ENCODE assay signal across 9 cellular contexts in the genomic region with DNA sequence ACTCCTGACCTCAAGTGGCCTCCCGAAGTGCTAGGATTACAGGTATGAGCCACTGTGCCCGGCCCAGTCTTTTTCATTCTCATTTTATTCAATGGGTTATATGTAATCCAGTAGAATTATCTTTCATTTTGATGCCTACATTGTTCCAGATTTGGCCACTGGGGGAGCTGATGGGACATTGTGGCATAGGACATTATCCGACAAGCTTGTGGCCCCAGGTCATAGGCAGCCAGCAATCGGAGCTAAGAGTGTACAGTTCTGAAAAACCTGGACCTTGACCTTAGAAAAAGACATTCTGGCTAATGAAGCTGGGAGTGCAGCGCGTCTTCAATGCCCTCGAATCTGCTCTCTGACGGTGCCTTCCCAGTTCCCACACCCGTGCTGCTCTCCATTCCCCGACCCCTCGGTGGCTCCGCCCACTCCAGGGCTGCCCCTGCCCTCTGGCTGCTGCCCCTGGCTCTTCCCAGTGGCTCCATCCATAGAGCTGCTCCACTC.
DNase-seq lines count a peak whose midpoint lies in the region; ATAC-seq, FAIRE-seq and TF ChIP-seq lines count a peak whose summit lies in the region.
"Had no signal": no experiment of that assay in that cellular context is flagged by ENCODE, and none has a peak within 500 bp of the region (broad histone marks: within the 10 kb centered on the region; RNA-seq: fewer than 3 reads in every experiment).

No MANE protein-coding gene starts in this region.

- no peaks in the 10 kb centered on the region for H3K4me1 ChIP-seq in OCI-LY1 (ENCODE audit: insufficient read depth, low read length, severe bottlenecking)
- no peaks in the 10 kb centered on the region for H3K4me1 ChIP-seq in kidney (ENCODE audit: control insufficient read depth in 1 of 2, insufficient read depth in 1 of 2, low read depth in 1 of 2, low read length in 2 of 2)

- peaks cover 7% of the 10 kb centered on the region; the same call in 1 of the 2 replicates for H3K27me3 ChIP-seq in OCI-LY1 (ENCODE audit: insufficient read depth, low read length)

- H3K27ac ChIP-seq in OCI-LY1 (ENCODE audit: low read depth, low read length, poor library complexity, severe bottlenecking) = no peak overlapping the region
- H3K27ac ChIP-seq in kidney (ENCODE audit: low read depth in 2 of 2, low read length in 2 of 2) = no peak overlapping the region

- TF ChIP-seq CTCF in OCI-LY1 (IDR thresholded peaks at IDR 0.05; ENCODE audit: low read length) = peak; percentile 66
- peak; percentile 51 for TF ChIP-seq CTCF in astrocyte of the cerebellum (IDR thresholded peaks at IDR 0.05; ENCODE audit: low read depth, low read length, missing control alignments)
- peak; percentile 43 for TF ChIP-seq CTCF in kidney (IDR thresholded peaks at IDR 0.05; ENCODE audit: borderline replicate concordance, extremely low read depth, insufficient read depth)

- in situ Hi-C loops in astrocyte of the cerebellum (cut with HindIII; ENCODE audit: low sequenced_read_pairs) = no loop called here

- no peak overlapping the region for H2AFZ ChIP-seq in OCI-LY1 (ENCODE audit: low read length)

- no peaks in the 10 kb centered on the region for H4K20me1 ChIP-seq in OCI-LY1 (ENCODE audit: insufficient read depth, low read length)

- ATAC-seq in HG02884 (IDR thresholded peaks at IDR 0.05; ENCODE audit: unreplicated experiment) = peak; percentile 81
- ATAC-seq in stimulated activated naive CD8-positive, alpha-beta T cell treated with anti-CD3 and anti-CD28 coated beads, Interleukin-15, Interleukin-2, amounts not matched to agents 100 U/mL and 50 U/mL, for 24 hours = peak; percentile 67

- no peak overlapping the region for H3K4me2 ChIP-seq in OCI-LY1 (ENCODE audit: low read length)

- FAIRE-seq in kidney (lab: Jason Lieb, UNC) = no peak
- FAIRE-seq: endometrium had no signal

- H3K9ac ChIP-seq in OCI-LY1 (ENCODE audit: low read length) (no peak overlapping the region), kidney (ENCODE audit: low read length in 2 of 2) (no peak overlapping the region)

- H3K9me3 ChIP-seq in OCI-LY1 (ENCODE audit: low read length) (no peaks in the 10 kb centered on the region), kidney (ENCODE audit: control insufficient read depth in 1 of 2, low read length in 2 of 2) (no peaks in the 10 kb centered on the region)

- H3K4me3 ChIP-seq in OCI-LY1 (ENCODE audit: low read depth, low read length, poor library complexity, severe bottlenecking) (no peak overlapping the region), astrocyte of the cerebellum (ENCODE audit: low read depth, low read length) (no peak overlapping the region), kidney (ENCODE audit: low read length in 2 of 2) (no peak overlapping the region)

- intact Hi-C loops in kidney (cut with DNase I) = no loop called here

- H3K79me2 ChIP-seq in OCI-LY1 (ENCODE audit: insufficient read depth, low read length) = no peaks in the 10 kb centered on the region

- peak; percentile 45 for DNase-seq in NCI-H345 (lab: John Stamatoyannopoulos, UW)
- no peak for DNase-seq in NCI-H345 treated with DMSO at 0.1 percent for 48 hours (lab: John Stamatoyannopoulos, UW; ENCODE audit: unreplicated experiment)
- DNase-seq in astrocyte of the cerebellum (ENCODE audit: low read depth) = no peak
- DNase-seq in kidney = no peak
- DNase-seq in stimulated activated naive CD8-positive, alpha-beta T cell treated with anti-CD3 and anti-CD28 coated beads, Interleukin-15, Interleukin-2, amounts not matched to agents 100 U/mL and 50 U/mL, for 24 hours = peak; percentile 49
- DNase-seq in NCI-H446 treated with DMSO at 0.1 percent for 48 hours (lab: John Stamatoyannopoulos, UW) = no peak

- H3K36me3 ChIP-seq in OCI-LY1 (ENCODE audit: insufficient read depth, low read length) (no peaks in the 10 kb centered on the region), kidney (ENCODE audit: control insufficient read depth in 1 of 2, insufficient read depth in 2 of 2, low read length in 2 of 2) (no peaks in the 10 kb centered on the region)

- H3K9me2 ChIP-seq in OCI-LY1 (ENCODE audit: low read depth, low read length) = no peaks in the 10 kb centered on the region

- no peaks in the 10 kb centered on the region for H3F3A ChIP-seq in OCI-LY1 (ENCODE audit: insufficient read depth, low read length)

Comparison
In these comparisons a context has a peak if more than half of its experiments do, and no peak if none do; other contexts are left out.
1. DNase-seq: peak in NCI-H345 (single experiment) and stimulated activated naive CD8-positive, alpha-beta T cell treated with anti-CD3 and anti-CD28 coated beads, Interleukin-15, Interleukin-2, amounts not matched to agents 100 U/mL and 50 U/mL, for 24 hours (single experiment); none in NCI-H345 treated with DMSO at 0.1 percent for 48 hours (single experiment), astrocyte of the cerebellum (single experiment), kidney (single experiment) and NCI-H446 treated with DMSO at 0.1 percent for 48 hours (single experiment).
2. Peak in every context shown above with its lines, with median percentiles within 50 percentile points of each other: CTCF ChIP-seq.